In the genomic region with DNA sequence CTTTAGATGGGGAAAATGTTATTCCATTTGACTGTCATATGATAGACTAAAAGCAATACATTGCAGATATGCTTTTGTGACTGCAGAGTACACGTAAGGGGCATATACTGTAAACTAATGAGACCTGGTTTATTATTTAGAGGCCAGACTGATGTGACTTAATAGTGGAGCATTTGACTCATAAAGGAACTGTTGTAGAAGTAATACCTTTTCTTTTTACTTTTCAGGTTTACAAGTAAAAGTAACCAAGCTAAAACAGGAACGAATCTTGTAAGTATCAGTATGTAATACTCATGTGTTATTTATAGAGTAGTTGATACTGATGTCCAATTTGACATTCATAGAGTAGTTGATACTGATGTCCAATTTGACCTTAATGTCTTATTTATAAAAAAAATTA, we compare ENCODE assay signal across 16 cellular contexts.
"Had no signal": no experiment of that assay in that cellular context is flagged by ENCODE, and none has a peak within 500 bp of the region (broad histone marks: within the 10 kb centered on the region; RNA-seq: fewer than 3 reads in every experiment).

No MANE protein-coding gene starts in this region.

- H3K27ac ChIP-seq: neutrophil, tibial nerve had no signal

- ATAC-seq: activated CD8-positive, alpha-beta T cell treated with anti-CD3 and anti-CD28 coated beads for 36 hours; activated naive CD4-positive, alpha-beta T cell treated with anti-CD3 and anti-CD28 coated beads, Interleukin-2, amount 50 U/mL, for 72 hours; activated T-cell treated with anti-CD3 and anti-CD28 coated beads, Interleukin-2, amount 50 U/mL, for 4 hours; natural killer cell; stimulated activated memory B cell treated with anti-CD40 and anti-IgM and Interleukin-4, amounts not matched to agents 10 μg/mL and 1 μg/mL and 100 μg/mL, for 72 hours had no signal

- DNase-seq: activated CD4-positive, alpha-beta T cell treated with anti-CD3 and anti-CD28 coated beads for 48 hours; activated CD8-positive, alpha-beta T cell treated with anti-CD3 and anti-CD28 coated beads for 36 hours; activated effector memory CD4-positive, alpha-beta T cell treated with anti-CD3 and anti-CD28 coated beads, Interleukin-2, amount 50 U/mL, for 16 hours; activated T-cell treated with anti-CD3 and anti-CD28 coated beads, Interleukin-2, amount 50 U/mL, for 4 hours; amygdala; cerebellar nuclear complex; effector memory CD4-positive, alpha-beta T cell; foreskin melanocyte; kidney glomerular epithelial cell; mesendoderm; natural killer cell; stimulated activated CD4-positive, alpha-beta T cell treated with anti-CD3 and anti-CD28 coated beads, Interleukin-2, amount 100 ng/mL, for 48 hours had no signal

- H3K4me3 ChIP-seq: tibial nerve had no signal

- H3K27me3 ChIP-seq: neutrophil, tibial nerve had no signal

- H3K4me1 ChIP-seq: tibial nerve had no signal

- H3K9me3 ChIP-seq: neutrophil, tibial nerve had no signal
